23 cellular contexts compared by ENCODE assay signal in the genomic region with DNA sequence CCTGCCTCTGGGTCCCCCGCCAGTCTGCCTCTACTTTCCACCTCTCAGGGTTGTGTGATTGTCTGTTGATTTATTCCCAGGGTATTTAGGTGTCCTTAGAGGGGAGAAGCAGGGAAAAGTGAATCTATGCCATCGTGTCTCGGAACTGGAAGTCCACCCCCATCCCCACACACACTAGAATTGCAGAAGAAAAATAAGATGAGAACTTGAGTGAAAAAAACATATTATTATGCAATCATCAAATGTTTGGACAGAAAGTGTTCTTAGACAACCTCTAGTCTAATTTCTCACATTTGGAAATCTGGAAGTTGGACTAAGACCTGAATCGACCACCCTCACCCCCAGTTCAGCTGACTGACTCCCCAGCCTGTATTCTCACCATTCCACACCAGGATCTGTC. TPM values are rescaled to one million over a fixed set of nuclear protein-coding genes. Genes with fewer than 3 reads are reported as not detected.
DNase-seq lines count a peak whose midpoint lies in the region; ATAC-seq, FAIRE-seq and TF ChIP-seq lines count a peak whose summit lies in the region.
"Had no signal": no experiment of that assay in that cellular context is flagged by ENCODE, and none has a peak within 500 bp of the region (broad histone marks: within the 10 kb centered on the region; RNA-seq: fewer than 3 reads in every experiment).

No MANE protein-coding gene starts in this region.

- no peak overlapping the region for H3K4me3 ChIP-seq in BLaER1 treated with 17β-estradiol and CSF1 and Interleukin-3, amounts not matched to agents 10 nM and 100 nM
- H3K4me3 ChIP-seq in DND-41 (ENCODE audit: low read depth in 1 of 2, low read length in 2 of 2) (no peak overlapping the region), K562 (no peak overlapping the region), GM23338 (no peak overlapping the region)
- H3K4me3 ChIP-seq: ascending aorta, SK-N-MC, transverse colon had no signal

- H3K27ac Mint-ChIP-seq in naive thymus-derived CD8-positive, alpha-beta T cell: peak overlapping the region in 9 of 10 donors; percentile 61 to 89 (median 80)
- H3K27ac Mint-ChIP-seq in GM23338: no peak overlapping the region
- H3K27ac Mint-ChIP-seq in chondrocyte (ENCODE audit: unreplicated experiment): no peak overlapping the region
- H3K27ac Mint-ChIP-seq: activated CD8-positive, alpha-beta memory T cell treated with anti-CD3 and anti-CD28 coated beads, Interleukin-2, amount 10 ng/mL, durations not matched to agents 7 days and 5 days; mesothelial cell of epicardium had no signal

- no TSS peak for BruUV-seq in K562 (replicated peaks; lab: Mats Ljungman, UMichigan)

- ATAC-seq in DND-41 (ENCODE audit: insufficient read depth, low read depth) (no peak), K562 (no peak), GM23338 (no peak), HG02981 (IDR thresholded peaks at IDR 0.05; ENCODE audit: unreplicated experiment) (no peak)
- ATAC-seq in naive thymus-derived CD8-positive, alpha-beta T cell: no peak
- ATAC-seq: activated CD8-positive, alpha-beta memory T cell treated with anti-CD3 and anti-CD28 coated beads, Interleukin-2, amount 10 ng/mL, durations not matched to agents 7 days and 5 days; natural killer cell treated with Interleukin-12 subunit alpha and Interleukin-12 subunit beta and Interleukin-15 and Interleukin-18, amount 100 ng/mL, for 72 hours had no signal

- in situ Hi-C loops in K562 (cut with MboI): no loop called here

- peak overlapping the region in 5 of 11 experiments; percentile 24 to 57 (median 41); a peak in 4 of 22 replicates for H3K27ac ChIP-seq in BLaER1 treated with 17β-estradiol and CSF1 and Interleukin-3, amounts not matched to agents 10 nM and 100 nM
- H3K27ac ChIP-seq in DND-41 (ENCODE audit: low read length) (peak overlapping the region; percentile 31), K562 (ENCODE audit: extremely low read depth, low read depth, low read length) (no peak overlapping the region), GM23338 (ENCODE audit: low read depth) (no peak overlapping the region)
- H3K27ac ChIP-seq: ascending aorta, SK-N-MC had no signal

- peaks cover 0 to 16% (median 2%) of the 10 kb centered on the region in 9 donors for H3K9me3 Mint-ChIP-seq in naive thymus-derived CD8-positive, alpha-beta T cell
- H3K9me3 Mint-ChIP-seq in GM23338 (no peaks in the 10 kb centered on the region), chondrocyte (ENCODE audit: low read depth) (peaks cover 9% of the 10 kb centered on the region)

- FAIRE-seq in K562 (lab: Jason Lieb, UNC): no peak
- FAIRE-seq: D721Med, small intestine had no signal

- TF ChIP-seq RAD21 in K562 (CRISPR knock-in tag; conservative IDR thresholded peaks at IDR 0.05 in 1 of 2, IDR thresholded peaks at IDR 0.05 in 1 of 2): no peak

- no peak for TF ChIP-seq CTCF in DND-41 (IDR thresholded peaks at IDR 0.05; ENCODE audit: borderline replicate concordance, extremely low read depth, low read length, poor library complexity, severe bottlenecking)
- TF ChIP-seq CTCF in K562 (IDR thresholded peaks at IDR 0.05 in 2 of 3, conservative IDR thresholded peaks at IDR 0.05 in 1 of 3; ENCODE audit: insufficient read depth in 2 of 3, low read depth in 1 of 3, low read length in 3 of 3): no peak
- TF ChIP-seq CTCF in GM23338 (conservative IDR thresholded peaks at IDR 0.05; ENCODE audit: low read depth in 2 of 2): no peak
- no peak for TF ChIP-seq CTCF in chondrocyte (IDR thresholded peaks at IDR 0.05)

- H3K36me3 ChIP-seq in BLaER1 treated with 17β-estradiol and CSF1 and Interleukin-3, amounts not matched to agents 10 nM and 100 nM: peaks cover 0 to 44% (median 23%) of the 10 kb centered on the region in 11 experiments; a peak in 13 of 22 replicates
- H3K36me3 ChIP-seq in DND-41 (ENCODE audit: insufficient read depth, low read length) (peaks cover 23% of the 10 kb centered on the region), K562 (ENCODE audit: control insufficient read depth, insufficient read depth, low read length) (no peaks in the 10 kb centered on the region), GM23338 (ENCODE audit: insufficient read depth) (no peaks in the 10 kb centered on the region)
- H3K36me3 ChIP-seq: ascending aorta, transverse colon had no signal

- no peaks in the 10 kb centered on the region for H3F3A ChIP-seq in GM23338 (replicated peaks; ENCODE audit: low read depth)

- peaks cover 17 to 93% (median 79%) of the 10 kb centered on the region in 4 donors for H3K4me1 Mint-ChIP-seq in naive thymus-derived CD8-positive, alpha-beta T cell
- no peaks in the 10 kb centered on the region for H3K4me1 Mint-ChIP-seq in GM23338
- no peaks in the 10 kb centered on the region for H3K4me1 Mint-ChIP-seq in chondrocyte (ENCODE audit: low read depth)
- H3K4me1 Mint-ChIP-seq: mesothelial cell of epicardium had no signal

- no peak for TF ChIP-seq POLR2A in K562 (conservative IDR thresholded peaks at IDR 0.05)

- DNase-seq in DND-41 (peak; percentile 2), K562 (ENCODE audit: extremely low read depth in 1 of 4, low spot score in 3 of 4) (no peak), midbrain (lab: John Stamatoyannopoulos, UW) (no peak), GM23338 (ENCODE audit: low spot score) (no peak), chondrocyte (ENCODE audit: low spot score) (no peak)
- no peak for DNase-seq in naive thymus-derived CD8-positive, alpha-beta T cell
- DNase-seq: ACHN; activated CD4-positive, alpha-beta T cell treated with anti-CD3 and anti-CD28 coated beads for 48 hours; activated CD8-positive, alpha-beta memory T cell treated with anti-CD3 and anti-CD28 coated beads, Interleukin-2, amount 10 ng/mL, durations not matched to agents 7 days and 5 days; activated naive CD4-positive, alpha-beta T cell treated with Interleukin-2 at 50 U/mL for 16 hours; OCI-M1; small intestine; stimulated activated CD4-positive, alpha-beta T cell treated with anti-CD3 and anti-CD28 coated beads, Interleukin-1b, Interleukin-23, amount 100 ng/mL, for 48 hours; stimulated activated CD8-positive, alpha-beta memory T cell treated with anti-CD3 and anti-CD28 coated beads, Interleukin-4, amount 100 ng/mL, for 48 hours; transverse colon had no signal

- peaks cover 65% of the 10 kb centered on the region for H3K79me2 ChIP-seq in DND-41 (ENCODE audit: insufficient read depth, low read length)
- no peaks in the 10 kb centered on the region for H3K79me2 ChIP-seq in K562 (ENCODE audit: control insufficient read depth, insufficient read depth, low read length)
- no peaks in the 10 kb centered on the region for H3K79me2 ChIP-seq in GM23338 (replicated peaks; ENCODE audit: insufficient read depth)

- peaks cover 34 to 55% (median 48%) of the 10 kb centered on the region in 10 experiments for H3K4me1 ChIP-seq in BLaER1 treated with 17β-estradiol and CSF1 and Interleukin-3, amounts not matched to agents 10 nM and 100 nM
- H3K4me1 ChIP-seq in DND-41 (ENCODE audit: insufficient read depth, low read length): peaks cover 7% of the 10 kb centered on the region; the same call in 1 of the 2 replicates
- H3K4me1 ChIP-seq in K562 (replicated peaks in 1 of 2; ENCODE audit: control insufficient read depth in 2 of 2, insufficient read depth in 2 of 2, low read length in 2 of 2): no peaks in the 10 kb centered on the region; a peak in 2 of 5 replicates
- H3K4me1 ChIP-seq in GM23338 (ENCODE audit: insufficient read depth): no peaks in the 10 kb centered on the region
- H3K4me1 ChIP-seq: ascending aorta had no signal

- 67% methylated on average over 3 of the region's 4 CpGs for WGBS in K562 (ENCODE audit: insufficient coverage, low coverage, missing lambda C conversion rate)

- no peaks in the 10 kb centered on the region for H3K27me3 ChIP-seq in BLaER1 treated with 17β-estradiol and CSF1 and Interleukin-3, amounts not matched to agents 10 nM and 100 nM
- H3K27me3 ChIP-seq in DND-41 (ENCODE audit: insufficient read depth, low read length, poor library complexity): no peaks in the 10 kb centered on the region
- H3K27me3 ChIP-seq in K562 (ENCODE audit: control insufficient read depth in 2 of 2, insufficient read depth in 2 of 2, low read length in 2 of 2): no peaks in the 10 kb centered on the region
- no peaks in the 10 kb centered on the region for H3K27me3 ChIP-seq in GM23338 (ENCODE audit: insufficient read depth)
- H3K27me3 ChIP-seq: ascending aorta, transverse colon had no signal

- H3K36me3 Mint-ChIP-seq in naive thymus-derived CD8-positive, alpha-beta T cell: peaks cover 23 to 32% (median 30%) of the 10 kb centered on the region in 3 donors
- H3K36me3 Mint-ChIP-seq in GM23338 (ENCODE audit: low read depth): peaks cover 3% of the 10 kb centered on the region; the same call in 1 of the 3 replicates
- no peaks in the 10 kb centered on the region for H3K36me3 Mint-ChIP-seq in chondrocyte (ENCODE audit: low read depth)

- peak overlapping the region in 1 of 11 experiments; percentile 17; a peak in 1 of 22 replicates for H3K9ac ChIP-seq in BLaER1 treated with 17β-estradiol and CSF1 and Interleukin-3, amounts not matched to agents 10 nM and 100 nM
- no peak overlapping the region for H3K9ac ChIP-seq in DND-41 (ENCODE audit: low read depth, low read length)
- no peak overlapping the region for H3K9ac ChIP-seq in K562 (ENCODE audit: insufficient read depth in 1 of 2, low read depth in 2 of 2, low read length in 2 of 2)

- no peaks in the 10 kb centered on the region for H3K9me2 ChIP-seq in GM23338 (ENCODE audit: insufficient read depth)

- H3K27me3 Mint-ChIP-seq in naive thymus-derived CD8-positive, alpha-beta T cell: no peaks in the 10 kb centered on the region
- H3K27me3 Mint-ChIP-seq in GM23338 (ENCODE audit: insufficient read depth, low read depth, poor library complexity): peaks cover 3% of the 10 kb centered on the region
- H3K27me3 Mint-ChIP-seq in chondrocyte (ENCODE audit: low read depth): no peaks in the 10 kb centered on the region
- H3K27me3 Mint-ChIP-seq: activated CD8-positive, alpha-beta memory T cell treated with anti-CD3 and anti-CD28 coated beads, Interleukin-2, amount 10 ng/mL, durations not matched to agents 7 days and 5 days; natural killer cell treated with Interleukin-12 subunit alpha and Interleukin-12 subunit beta and Interleukin-15 and Interleukin-18, amount 100 ng/mL, for 72 hours had no signal

- TF ChIP-seq EP300 in K562 (IDR thresholded peaks at IDR 0.05; ENCODE audit: low read length): no peak

- peak overlapping the region in 7 of 11 experiments; percentile 1 to 64 (median 40); a peak in 6 of 22 replicates for H3K4me2 ChIP-seq in BLaER1 treated with 17β-estradiol and CSF1 and Interleukin-3, amounts not matched to agents 10 nM and 100 nM
- H3K4me2 ChIP-seq in DND-41 (ENCODE audit: insufficient read depth, low read length): no peak overlapping the region
- H3K4me2 ChIP-seq in K562 (ENCODE audit: insufficient read depth, low read length): no peak overlapping the region
- H3K4me2 ChIP-seq in GM23338: no peak overlapping the region

- H3K4me3 Mint-ChIP-seq in naive thymus-derived CD8-positive, alpha-beta T cell: no peak overlapping the region
- H3K4me3 Mint-ChIP-seq in GM23338: no peak overlapping the region; the same call in 2 of the 3 replicates
- H3K4me3 Mint-ChIP-seq in chondrocyte (ENCODE audit: unreplicated experiment): no peak overlapping the region
- H3K4me3 Mint-ChIP-seq: activated CD8-positive, alpha-beta memory T cell treated with anti-CD3 and anti-CD28 coated beads, Interleukin-2, amount 10 ng/mL, durations not matched to agents 7 days and 5 days; mesothelial cell of epicardium; natural killer cell treated with Interleukin-12 subunit alpha and Interleukin-12 subunit beta and Interleukin-15 and Interleukin-18, amount 100 ng/mL, for 72 hours; T-helper 1 cell treated with Interleukin-12 subunit alpha and Interleukin-12 subunit beta and Interleukin-4 antibody, amounts not matched to agents 30 μg/mL and 1 μg/mL, for 36 hours had no signal

- H4K20me1 ChIP-seq in BLaER1 treated with 17β-estradiol and CSF1 and Interleukin-3, amounts not matched to agents 10 nM and 100 nM: no peaks in the 10 kb centered on the region
- H4K20me1 ChIP-seq in DND-41 (ENCODE audit: insufficient read depth, low read length) (no peaks in the 10 kb centered on the region; the same call in 1 of the 2 replicates), K562 (replicated peaks; ENCODE audit: control insufficient read depth, insufficient read depth, low read length) (no peaks in the 10 kb centered on the region), GM23338 (replicated peaks; ENCODE audit: insufficient read depth) (no peaks in the 10 kb centered on the region)

- no peak overlapping the region for H2AFZ ChIP-seq in DND-41 (ENCODE audit: low read depth, low read length)
- no peak overlapping the region for H2AFZ ChIP-seq in K562 (ENCODE audit: low read depth, low read length)
- no peak overlapping the region for H2AFZ ChIP-seq in GM23338

- H3K9me1 ChIP-seq in K562 (ENCODE audit: control insufficient read depth, insufficient read depth, low read length): no peaks in the 10 kb centered on the region

- CTCF ChIA-PET in K562 (lab: Yijun Ruan, JAX; ENCODE audit: low intra/inter-chr PET ratio): no interaction called here

- peaks cover 0 to 30% (median 20%) of the 10 kb centered on the region in 11 experiments; a peak in 18 of 22 replicates for H3K9me3 ChIP-seq in BLaER1 treated with 17β-estradiol and CSF1 and Interleukin-3, amounts not matched to agents 10 nM and 100 nM (replicated peaks in 1 of 11)
- H3K9me3 ChIP-seq in DND-41 (ENCODE audit: insufficient read depth, low read length, severe bottlenecking) (peaks cover 4% of the 10 kb centered on the region), K562 (replicated peaks; ENCODE audit: control insufficient read depth, insufficient read depth, low read depth, low read length) (no peaks in the 10 kb centered on the region)
- H3K9me3 ChIP-seq: ascending aorta, transverse colon had no signal

- intact Hi-C loops in K562 (cut with micrococcal nuclease): no loop called here

- POLR2A ChIA-PET in K562 (lab: Yijun Ruan, JAX): no interaction called here
- POLR2A ChIA-PET in naive thymus-derived CD8-positive, alpha-beta T cell (lab: Charles Lee): interaction anchor here (0.7 to 3.9 kb wide), 3 partner anchors 13 to 116 kb away, joined by 4 to 32 read pairs (median 4); partner anchors contain the start of gene CASP8

RNA-seq across cellular contexts. Expression of gene CASP8, which starts 14.1 kb away (rescaled TPM):
- 15.2 and 30.8 TPM in 2 replicates for total RNA-seq in K562 (2011; cell fraction: chromatin; rRNA removed; ENCODE audit: low replicate concordance)
- 10.2 and 12.5 TPM in 2 replicates for total RNA-seq in K562 (2011; cell fraction: nucleolus; rRNA removed)
- total RNA-seq in K562 (2011; cell fraction: nucleoplasm; rRNA removed): 12.8 and 16.9 TPM in 2 replicates
- total RNA-seq in K562 (2014; rRNA removed) (20.9 and 23.2 TPM in 2 replicates), K562 (2014; rRNA removed; fragmentation: Illumina TruSeq; extraction: Trizol) (27.7 and 32.8 TPM in 2 replicates), K562 (2015; rRNA removed; fragmentation: Illumina TruSeq; extraction: Trizol) (27.7 and 31.4 TPM in 2 replicates), K562 (2021) (17.9 and 21.6 TPM in 2 replicates), chondrocyte (3.0 to 7.6 TPM (median 4.0 TPM) in 3 replicates)
- polyA plus RNA-seq in K562 (2011; rRNA removed) (15.1 and 16.6 TPM in 2 replicates), K562 (2014; fragmentation: Illumina TruSeq; extraction: Trizol) (20.7 and 24.8 TPM in 2 replicates), K562 (2014; fragmentation: Nextera tagmentation; extraction: Ambion mirVana) (10 to 100 TPM; 10.2 to 19.3 TPM), K562 (2014; rRNA removed) (15.5 and 19.4 TPM in 2 replicates), GM23338 (2016; fragmentation: Nextera tagmentation; extraction: Ambion mirVana) (2.3 TPM in 2 replicates)
- 7.0 and 11.9 TPM in 2 replicates for polyA plus RNA-seq in K562 (2011; cell fraction: cytosol; rRNA removed)
- polyA plus RNA-seq in K562 (2011; cell fraction: nucleus; rRNA removed): 19.5 and 20.9 TPM in 2 replicates
- polyA plus RNA-seq in K562 (2012): 15.1 and 20.9 TPM in 2 replicates
- polyA minus RNA-seq in K562 (2011; rRNA and poly(A)+ RNA removed): 22.1 and 23.8 TPM in 2 replicates
- 7.6 and 10.8 TPM in 2 replicates for polyA minus RNA-seq in K562 (2011; cell fraction: cytosol; rRNA and poly(A)+ RNA removed)
- 9.6 and 14.7 TPM in 2 replicates for polyA minus RNA-seq in K562 (2011; cell fraction: nucleus; rRNA and poly(A)+ RNA removed)
- total RNA-seq in naive thymus-derived CD8-positive, alpha-beta T cell: 100 to 1,000 TPM; 209 to 212 TPM
- polyA plus RNA-seq in naive thymus-derived CD8-positive, alpha-beta T cell: 10 to 100 TPM; 25.0 to 56.5 (median 26.1) TPM
- total RNA-seq in GM23338 (2014; rRNA removed; shearing (Covaris generic)): 3.6 and 6.8 TPM in 2 replicates

Comparison
In these comparisons a context has a peak if more than half of its experiments do, and no peak if none do; other contexts are left out.
1. H3K4me2 ChIP-seq: peak in BLaER1 treated with 17β-estradiol and CSF1 and Interleukin-3, amounts not matched to agents 10 nM and 100 nM (7 of 11); none in DND-41 (single experiment), K562 (single experiment) and GM23338 (single experiment).
2. H3K27ac Mint-ChIP-seq: peak in naive thymus-derived CD8-positive, alpha-beta T cell (9 of 10); none in GM23338 (single experiment) and chondrocyte (single experiment).
3. RNA of gene CASP8, which starts 14.1 kb away (total RNA-seq): 209 to 212 TPM in naive thymus-derived CD8-positive, alpha-beta T cell; 10.2 to 32.8 TPM in K562, 3.0 to 7.6 TPM in chondrocyte and 3.6 to 6.8 TPM in GM23338; every median in the first group is over 4 times any median in the second.